17 cellular contexts compared by ENCODE assay signal in genomic region chr6:636488-636887, GRCh38. TPM values are rescaled to one million over a fixed set of nuclear protein-coding genes. Genes with fewer than 3 reads are reported as not detected.
DNase-seq lines count a peak whose midpoint lies in the region; ATAC-seq and TF ChIP-seq lines count a peak whose summit lies in the region.
"Had no signal": no experiment of that assay in that cellular context is flagged by ENCODE, and none has a peak within 500 bp of the region (broad histone marks: within the 10 kb centered on the region; RNA-seq: fewer than 3 reads in every experiment).

No MANE protein-coding gene starts in this region.

- peak; percentile 74 for ATAC-seq in HG03039 (IDR thresholded peaks at IDR 0.05; ENCODE audit: unreplicated experiment)
- ATAC-seq in HG02763 (IDR thresholded peaks at IDR 0.05; ENCODE audit: unreplicated experiment) = no peak
- ATAC-seq: foreskin keratinocyte had no signal

- no peak overlapping the region for H3K27ac Mint-ChIP-seq in activated CD4-positive, alpha-beta memory T cell treated with anti-CD3 and anti-CD28 coated beads for 36 hours
- H3K27ac Mint-ChIP-seq in activated CD4-positive, alpha-beta memory T cell treated with anti-CD3 and anti-CD28 coated beads, Interleukin-2, amount 10 ng/mL, durations not matched to agents 7 days and 5 days = no peak overlapping the region
- H3K27ac Mint-ChIP-seq: CD4-positive, alpha-beta T cell had no signal

- intact Hi-C loops in activated CD4-positive, alpha-beta memory T cell treated with anti-CD3 and anti-CD28 coated beads for 36 hours (cut with micrococcal nuclease) = loop anchor here (1.0 to 2.0 kb wide), 2 partner anchors 48 to 78 kb away; no protein-coding TSS in a partner anchor

- H3K4me3 ChIP-seq in epithelial cell of esophagus (ENCODE audit: low read length) = no peak overlapping the region
- H3K4me3 ChIP-seq: PC-9, thyroid gland had no signal

- H3K4me3 Mint-ChIP-seq in activated CD4-positive, alpha-beta memory T cell treated with anti-CD3 and anti-CD28 coated beads for 36 hours = no peak overlapping the region
- H3K4me3 Mint-ChIP-seq in activated CD4-positive, alpha-beta memory T cell treated with anti-CD3 and anti-CD28 coated beads, Interleukin-2, amount 10 ng/mL, durations not matched to agents 7 days and 5 days = no peak overlapping the region
- H3K4me3 Mint-ChIP-seq: CD4-positive, alpha-beta T cell had no signal

- no peak for TF ChIP-seq CTCF in GM20000 (IDR thresholded peaks at IDR 0.05; ENCODE audit: extremely low read depth, missing control alignments)
- no peak for TF ChIP-seq CTCF in epithelial cell of esophagus (IDR thresholded peaks at IDR 0.05; ENCODE audit: insufficient read depth, low read depth, low read length, missing control alignments)

- H3K4me1 Mint-ChIP-seq in activated CD4-positive, alpha-beta memory T cell treated with anti-CD3 and anti-CD28 coated beads for 36 hours (ENCODE audit: low read depth) = peaks cover 20% of the 10 kb centered on the region
- peaks cover 16% of the 10 kb centered on the region for H3K4me1 Mint-ChIP-seq in activated CD4-positive, alpha-beta memory T cell treated with anti-CD3 and anti-CD28 coated beads, Interleukin-2, amount 10 ng/mL, durations not matched to agents 7 days and 5 days

- no peaks in the 10 kb centered on the region for H3K9me3 Mint-ChIP-seq in activated CD4-positive, alpha-beta memory T cell treated with anti-CD3 and anti-CD28 coated beads for 36 hours
- H3K9me3 Mint-ChIP-seq in activated CD4-positive, alpha-beta memory T cell treated with anti-CD3 and anti-CD28 coated beads, Interleukin-2, amount 10 ng/mL, durations not matched to agents 7 days and 5 days = no peaks in the 10 kb centered on the region
- H3K9me3 Mint-ChIP-seq: CD4-positive, alpha-beta T cell had no signal

- no peaks in the 10 kb centered on the region for H3K27me3 Mint-ChIP-seq in activated CD4-positive, alpha-beta memory T cell treated with anti-CD3 and anti-CD28 coated beads for 36 hours
- no peaks in the 10 kb centered on the region for H3K27me3 Mint-ChIP-seq in activated CD4-positive, alpha-beta memory T cell treated with anti-CD3 and anti-CD28 coated beads, Interleukin-2, amount 10 ng/mL, durations not matched to agents 7 days and 5 days
- H3K27me3 Mint-ChIP-seq: CD4-positive, alpha-beta T cell had no signal

- POLR2A ChIA-PET in activated CD4-positive, alpha-beta memory T cell treated with anti-CD3 and anti-CD28 coated beads for 36 hours (lab: Charles Lee) = interaction anchor here (1.0 to 3.0 kb wide), 3 partner anchors 48 to 445 kb away, joined by 3 to 10 read pairs (median 5); partner anchors contain the start of gene EXOC2
- POLR2A ChIA-PET in activated CD4-positive, alpha-beta memory T cell treated with anti-CD3 and anti-CD28 coated beads, Interleukin-2, amount 10 ng/mL, durations not matched to agents 7 days and 5 days (lab: Charles Lee) = interaction anchor here (1.0 kb wide), 1 partner anchor 769 kb away, joined by 3 read pairs; no protein-coding TSS in a partner anchor

- peaks cover 19% of the 10 kb centered on the region for H3K36me3 Mint-ChIP-seq in activated CD4-positive, alpha-beta memory T cell treated with anti-CD3 and anti-CD28 coated beads for 36 hours
- H3K36me3 Mint-ChIP-seq in activated CD4-positive, alpha-beta memory T cell treated with anti-CD3 and anti-CD28 coated beads, Interleukin-2, amount 10 ng/mL, durations not matched to agents 7 days and 5 days (ENCODE audit: low read depth) = peaks cover 22% of the 10 kb centered on the region

- CTCF ChIA-PET in activated CD4-positive, alpha-beta memory T cell treated with anti-CD3 and anti-CD28 coated beads for 36 hours (lab: Charles Lee) = interaction anchor here (0.7 to 2.0 kb wide), 5 partner anchors 47 to 761 kb away, joined by 3 to 6 read pairs (median 5); partner anchors contain the start of gene EXOC2
- CTCF ChIA-PET in activated CD4-positive, alpha-beta memory T cell treated with anti-CD3 and anti-CD28 coated beads, Interleukin-2, amount 10 ng/mL, durations not matched to agents 7 days and 5 days (lab: Charles Lee) = interaction anchor here (0.8 to 1.8 kb wide), 2 partner anchors 43 to 85 kb away, joined by 3 to 4 read pairs; no protein-coding TSS in a partner anchor

- peak; percentile 16 for DNase-seq in activated CD4-positive, alpha-beta memory T cell treated with anti-CD3 and anti-CD28 coated beads for 36 hours
- no peak for DNase-seq in activated CD4-positive, alpha-beta memory T cell treated with anti-CD3 and anti-CD28 coated beads, Interleukin-2, amount 10 ng/mL, durations not matched to agents 7 days and 5 days
- DNase-seq in GM20000 (ENCODE audit: low spot score) (peak; percentile 57), epithelial cell of esophagus (ENCODE audit: low read depth) (peak; percentile 27), HT-29 (ENCODE audit: low spot score) (no peak), HCEC 1CT (no peak)
- DNase-seq: activated CD4-positive, CD25-positive, alpha-beta regulatory T cell treated with anti-CD3 and anti-CD28 coated beads, Interleukin-2, amount 50 U/mL, for 72 hours; CD4-positive, alpha-beta T cell; foreskin keratinocyte; NCI-H1417; NCI-H446 treated with DMSO at 0.1 percent for 48 hours; occipital lobe; PC-9; SW 1271; thyroid gland had no signal

RNA-seq across cellular contexts. Expression of gene HUS1B, which starts 20.4 kb away (rescaled TPM):
- 1 to 10 TPM; 1.1 to 1.5 TPM for total RNA-seq in activated CD4-positive, alpha-beta memory T cell treated with anti-CD3 and anti-CD28 coated beads for 36 hours
- total RNA-seq in activated CD4-positive, alpha-beta memory T cell treated with anti-CD3 and anti-CD28 coated beads, Interleukin-2, amount 10 ng/mL, durations not matched to agents 7 days and 5 days = under 1 TPM; 0.78 to 0.86 TPM
- total RNA-seq in HT-29 (2014; rRNA removed; shearing (Covaris generic)) = 1.1 TPM in 1 of 2 replicates, not detected in the other

RNA-seq across cellular contexts. Expression of gene EXOC2, which starts 56.5 kb away (rescaled TPM):
- total RNA-seq in activated CD4-positive, alpha-beta memory T cell treated with anti-CD3 and anti-CD28 coated beads for 36 hours = 10 to 100 TPM; 40.5 to 42.3 TPM
- 10 to 100 TPM; 31.9 to 35.7 TPM for total RNA-seq in activated CD4-positive, alpha-beta memory T cell treated with anti-CD3 and anti-CD28 coated beads, Interleukin-2, amount 10 ng/mL, durations not matched to agents 7 days and 5 days
- 10.1 and 11.6 TPM in 2 replicates for total RNA-seq in HT-29 (2014; rRNA removed; shearing (Covaris generic))

Comparison
In these comparisons a context has a peak if more than half of its experiments do, and no peak if none do; other contexts are left out.
1. DNase-seq: peak in activated CD4-positive, alpha-beta memory T cell treated with anti-CD3 and anti-CD28 coated beads for 36 hours (single experiment), GM20000 (single experiment) and epithelial cell of esophagus (single experiment); none in activated CD4-positive, alpha-beta memory T cell treated with anti-CD3 and anti-CD28 coated beads, Interleukin-2, amount 10 ng/mL, durations not matched to agents 7 days and 5 days (single experiment), HT-29 (single experiment) and HCEC 1CT (single experiment).